In genomic region chr1:154938604-154939399, GRCh38 we compare ENCODE assay signal across 1 cellular context.
A peak's percentile ranks its signal among the peaks of the same experiment; 100 is the strongest.
TF ChIP-seq lines count a peak whose summit lies in the region.

No MANE protein-coding gene starts in this region.

TF ChIP-seq in H1, 55 proteins besides CTCF, POLR2A, EP300 and RAD21:
- no peak for TF ChIP-seq TAF7 (optimal IDR thresholded peaks at IDR 0.05; ENCODE audit: borderline replicate concordance, low read depth, low read length)
- TF ChIP-seq CTBP2 (IDR thresholded peaks at IDR 0.05; ENCODE audit: borderline replicate concordance, insufficient read depth, insufficient read length, low read length): no peak
- no peak for TF ChIP-seq RNF2 (IDR thresholded peaks at IDR 0.05; ENCODE audit: borderline replicate concordance, low read depth, low read length, missing control alignments, poor library complexity, severe bottlenecking)
- TF ChIP-seq KDM5A (IDR thresholded peaks at IDR 0.05; ENCODE audit: low read length): no peak
- TF ChIP-seq KDM1A (IDR thresholded peaks at IDR 0.05; ENCODE audit: borderline replicate concordance, low read length): peak; percentile 50; the same call in 1 of the 2 replicates
- TF ChIP-seq BACH1 (IDR thresholded peaks at IDR 0.05; ENCODE audit: low read length): no peak
- no peak for TF ChIP-seq E2F6 (IDR thresholded peaks at IDR 0.05)
- no peak for TF ChIP-seq ASH2L (IDR thresholded peaks at IDR 0.05; ENCODE audit: low read length)
